ENCODE assay signal across 17 cellular contexts in the genomic region with DNA sequence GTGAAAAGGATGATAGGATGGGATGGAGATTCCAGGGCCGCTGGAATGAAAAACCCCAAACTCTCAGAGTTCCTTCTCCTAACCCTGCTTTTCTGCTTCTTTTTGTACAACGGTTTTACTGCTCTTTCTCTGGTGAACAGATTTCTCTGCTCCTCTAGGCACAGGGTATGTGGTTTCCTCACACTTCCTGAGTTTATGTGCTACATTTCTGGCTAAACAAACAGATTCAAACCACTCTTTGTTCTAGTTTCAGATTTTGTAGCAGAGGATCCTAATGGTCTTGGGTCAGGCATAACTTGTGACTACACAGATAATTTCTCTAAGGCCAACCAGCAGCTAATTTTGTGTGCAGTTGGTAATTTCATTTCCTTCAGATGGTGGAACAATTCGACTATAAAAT. TPM values are rescaled to one million over a fixed set of nuclear protein-coding genes. Genes with fewer than 3 reads are reported as not detected.
DNase-seq lines count a peak whose midpoint lies in the region; ATAC-seq and TF ChIP-seq lines count a peak whose summit lies in the region.
"Had no signal": no experiment of that assay in that cellular context is flagged by ENCODE, and none has a peak within 500 bp of the region (broad histone marks: within the 10 kb centered on the region; RNA-seq: fewer than 3 reads in every experiment).

No MANE protein-coding gene starts in this region.

- TF ChIP-seq POLR2A in tibial nerve (IDR thresholded peaks at IDR 0.05) = no peak

- 7% methylated on average over 3 of the region's 3 CpGs for WGBS in thymus
- 45 to 49% methylated on average over 3 of the region's 3 CpGs for WGBS in tibial nerve, 2 donors

- peaks cover 17% of the 10 kb centered on the region for H3K4me1 Mint-ChIP-seq in activated naive CD4-positive, alpha-beta T cell treated with anti-CD3 and anti-CD28 coated beads, Interleukin-2, amount 10 ng/mL, durations not matched to agents 7 days and 5 days
- H3K4me1 Mint-ChIP-seq in WTC11 = no peaks in the 10 kb centered on the region
- H3K4me1 Mint-ChIP-seq: memory B cell had no signal

- H3K4me3 ChIP-seq in thymus (ENCODE audit: low read length) (no peak overlapping the region), tibial nerve (no peak overlapping the region)
- H3K4me3 ChIP-seq: uterus had no signal

- no peak for TF ChIP-seq CTCF in WTC11 (IDR thresholded peaks at IDR 0.05)
- TF ChIP-seq CTCF in tibial nerve (IDR thresholded peaks at IDR 0.05) = no peak

- no peaks in the 10 kb centered on the region for H3K9me3 Mint-ChIP-seq in activated naive CD4-positive, alpha-beta T cell treated with anti-CD3 and anti-CD28 coated beads, Interleukin-2, amount 10 ng/mL, durations not matched to agents 7 days and 5 days
- no peaks in the 10 kb centered on the region for H3K9me3 Mint-ChIP-seq in WTC11
- H3K9me3 Mint-ChIP-seq: memory B cell had no signal

- peak overlapping the region; percentile 28 for H3K27ac Mint-ChIP-seq in activated naive CD4-positive, alpha-beta T cell treated with anti-CD3 and anti-CD28 coated beads, Interleukin-2, amount 10 ng/mL, durations not matched to agents 7 days and 5 days
- H3K27ac Mint-ChIP-seq in WTC11 = no peak overlapping the region
- H3K27ac Mint-ChIP-seq: memory B cell had no signal

- no peak for ATAC-seq in WTC11
- ATAC-seq: PC-3 had no signal

- H3K4me1 ChIP-seq in thymus (ENCODE audit: control insufficient read depth, insufficient read depth, low read length) = no peaks in the 10 kb centered on the region
- peaks cover 0 to 4% (median 0%) of the 10 kb centered on the region in 4 donors for H3K4me1 ChIP-seq in tibial nerve
- H3K4me1 ChIP-seq: uterus had no signal

- H3K27ac ChIP-seq in thymus (ENCODE audit: low read depth) = peak overlapping the region; percentile 56
- no peak overlapping the region for H3K27ac ChIP-seq in tibial nerve
- H3K27ac ChIP-seq: uterus had no signal

- H3K27me3 Mint-ChIP-seq in activated naive CD4-positive, alpha-beta T cell treated with anti-CD3 and anti-CD28 coated beads, Interleukin-2, amount 10 ng/mL, durations not matched to agents 7 days and 5 days = peaks cover 5% of the 10 kb centered on the region
- no peaks in the 10 kb centered on the region; the same call in 1 of the 2 replicates for H3K27me3 Mint-ChIP-seq in WTC11 (ENCODE audit: low read depth)

- TF ChIP-seq EP300 in tibial nerve (IDR thresholded peaks at IDR 0.05) = no peak

- no peak for DNase-seq in activated naive CD4-positive, alpha-beta T cell treated with anti-CD3 and anti-CD28 coated beads, Interleukin-2, amount 10 ng/mL, durations not matched to agents 7 days and 5 days
- no peak for DNase-seq in activated naive CD4-positive, alpha-beta T cell treated with Interleukin-2 at 50 U/mL for 16 hours
- DNase-seq in M059J (ENCODE audit: low read depth) = peak; percentile 31
- peak; percentile 58 for DNase-seq in fibroblast of peridontal ligament (ENCODE audit: extremely low read depth)
- no peak for DNase-seq in WTC11 (ENCODE audit: low spot score)
- DNase-seq in tibial nerve (ENCODE audit: low spot score in 2 of 2) = no peak
- DNase-seq in NCI-H2081 treated with DMSO at 0.1 percent for 48 hours (lab: John Stamatoyannopoulos, UW) = no peak
- DNase-seq: activated CD4-positive, alpha-beta T cell treated with anti-CD3 and anti-CD28 coated beads for 1 hour; COR-L47; GDM1; H7; NCI-H1436; NCI-H446; PC-3; uterus had no signal

- no peaks in the 10 kb centered on the region for H3K36me3 ChIP-seq in thymus (ENCODE audit: control insufficient read depth, insufficient read depth)
- no peaks in the 10 kb centered on the region for H3K36me3 ChIP-seq in tibial nerve
- H3K36me3 ChIP-seq: uterus had no signal

- H3K4me3 Mint-ChIP-seq in activated naive CD4-positive, alpha-beta T cell treated with anti-CD3 and anti-CD28 coated beads, Interleukin-2, amount 10 ng/mL, durations not matched to agents 7 days and 5 days = no peak overlapping the region
- H3K4me3 Mint-ChIP-seq in WTC11 = no peak overlapping the region
- H3K4me3 Mint-ChIP-seq: memory B cell had no signal

- H3K36me3 Mint-ChIP-seq in activated naive CD4-positive, alpha-beta T cell treated with anti-CD3 and anti-CD28 coated beads, Interleukin-2, amount 10 ng/mL, durations not matched to agents 7 days and 5 days = no peaks in the 10 kb centered on the region
- no peaks in the 10 kb centered on the region for H3K36me3 Mint-ChIP-seq in WTC11
- H3K36me3 Mint-ChIP-seq: memory B cell had no signal

- H3K27me3 ChIP-seq in thymus (ENCODE audit: control insufficient read depth, insufficient read depth) = no peaks in the 10 kb centered on the region
- no peaks in the 10 kb centered on the region for H3K27me3 ChIP-seq in tibial nerve
- H3K27me3 ChIP-seq: uterus had no signal

- POLR2A ChIA-PET in WTC11 (lab: Charles Lee) = no interaction called here

- CTCF ChIA-PET in activated naive CD4-positive, alpha-beta T cell treated with anti-CD3 and anti-CD28 coated beads, Interleukin-2, amount 10 ng/mL, durations not matched to agents 7 days and 5 days (lab: Charles Lee) = no interaction called here
- CTCF ChIA-PET in WTC11 (lab: Charles Lee) = no interaction called here

- H3K9me3 ChIP-seq in thymus (ENCODE audit: control insufficient read depth) (no peaks in the 10 kb centered on the region), tibial nerve (no peaks in the 10 kb centered on the region)
- H3K9me3 ChIP-seq: uterus had no signal

TF ChIP-seq in WTC11, 78 proteins besides CTCF, POLR2A, EP300 and RAD21 (continues in another document):
- TF ChIP-seq JUN (CRISPR knock-in tag; IDR thresholded peaks at IDR 0.05) (no peak), IRF2 (CRISPR knock-in tag; IDR thresholded peaks at IDR 0.05; ENCODE audit: borderline replicate concordance, low read depth) (no peak), ZNF671 (CRISPR knock-in tag; IDR thresholded peaks at IDR 0.05) (no peak), NR1H2 (CRISPR knock-in tag; IDR thresholded peaks at IDR 0.05) (no peak), HMGA2 (CRISPR knock-in tag; IDR thresholded peaks at IDR 0.05) (no peak), ZNF138 (CRISPR knock-in tag; conservative IDR thresholded peaks at IDR 0.05) (no peak), GTF2I (CRISPR knock-in tag; conservative IDR thresholded peaks at IDR 0.05) (no peak)
- TF ChIP-seq, protein P1, sequence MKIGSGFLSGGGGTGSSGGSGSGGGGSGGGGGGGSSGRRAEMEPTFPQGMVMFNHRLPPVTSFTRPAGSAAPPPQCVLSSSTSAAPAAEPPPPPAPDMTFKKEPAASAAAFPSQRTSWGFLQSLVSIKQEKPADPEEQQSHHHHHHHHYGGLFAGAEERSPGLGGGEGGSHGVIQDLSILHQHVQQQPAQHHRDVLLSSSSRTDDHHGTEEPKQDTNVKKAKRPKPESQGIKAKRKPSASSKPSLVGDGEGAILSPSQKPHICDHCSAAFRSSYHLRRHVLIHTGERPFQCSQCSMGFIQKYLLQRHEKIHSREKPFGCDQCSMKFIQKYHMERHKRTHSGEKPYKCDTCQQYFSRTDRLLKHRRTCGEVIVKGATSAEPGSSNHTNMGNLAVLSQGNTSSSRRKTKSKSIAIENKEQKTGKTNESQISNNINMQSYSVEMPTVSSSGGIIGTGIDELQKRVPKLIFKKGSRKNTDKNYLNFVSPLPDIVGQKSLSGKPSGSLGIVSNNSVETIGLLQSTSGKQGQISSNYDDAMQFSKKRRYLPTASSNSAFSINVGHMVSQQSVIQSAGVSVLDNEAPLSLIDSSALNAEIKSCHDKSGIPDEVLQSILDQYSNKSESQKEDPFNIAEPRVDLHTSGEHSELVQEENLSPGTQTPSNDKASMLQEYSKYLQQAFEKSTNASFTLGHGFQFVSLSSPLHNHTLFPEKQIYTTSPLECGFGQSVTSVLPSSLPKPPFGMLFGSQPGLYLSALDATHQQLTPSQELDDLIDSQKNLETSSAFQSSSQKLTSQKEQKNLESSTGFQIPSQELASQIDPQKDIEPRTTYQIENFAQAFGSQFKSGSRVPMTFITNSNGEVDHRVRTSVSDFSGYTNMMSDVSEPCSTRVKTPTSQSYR (CRISPR knock-in tag; IDR thresholded peaks at IDR 0.05) = no peak
- TF ChIP-seq, protein P2, sequence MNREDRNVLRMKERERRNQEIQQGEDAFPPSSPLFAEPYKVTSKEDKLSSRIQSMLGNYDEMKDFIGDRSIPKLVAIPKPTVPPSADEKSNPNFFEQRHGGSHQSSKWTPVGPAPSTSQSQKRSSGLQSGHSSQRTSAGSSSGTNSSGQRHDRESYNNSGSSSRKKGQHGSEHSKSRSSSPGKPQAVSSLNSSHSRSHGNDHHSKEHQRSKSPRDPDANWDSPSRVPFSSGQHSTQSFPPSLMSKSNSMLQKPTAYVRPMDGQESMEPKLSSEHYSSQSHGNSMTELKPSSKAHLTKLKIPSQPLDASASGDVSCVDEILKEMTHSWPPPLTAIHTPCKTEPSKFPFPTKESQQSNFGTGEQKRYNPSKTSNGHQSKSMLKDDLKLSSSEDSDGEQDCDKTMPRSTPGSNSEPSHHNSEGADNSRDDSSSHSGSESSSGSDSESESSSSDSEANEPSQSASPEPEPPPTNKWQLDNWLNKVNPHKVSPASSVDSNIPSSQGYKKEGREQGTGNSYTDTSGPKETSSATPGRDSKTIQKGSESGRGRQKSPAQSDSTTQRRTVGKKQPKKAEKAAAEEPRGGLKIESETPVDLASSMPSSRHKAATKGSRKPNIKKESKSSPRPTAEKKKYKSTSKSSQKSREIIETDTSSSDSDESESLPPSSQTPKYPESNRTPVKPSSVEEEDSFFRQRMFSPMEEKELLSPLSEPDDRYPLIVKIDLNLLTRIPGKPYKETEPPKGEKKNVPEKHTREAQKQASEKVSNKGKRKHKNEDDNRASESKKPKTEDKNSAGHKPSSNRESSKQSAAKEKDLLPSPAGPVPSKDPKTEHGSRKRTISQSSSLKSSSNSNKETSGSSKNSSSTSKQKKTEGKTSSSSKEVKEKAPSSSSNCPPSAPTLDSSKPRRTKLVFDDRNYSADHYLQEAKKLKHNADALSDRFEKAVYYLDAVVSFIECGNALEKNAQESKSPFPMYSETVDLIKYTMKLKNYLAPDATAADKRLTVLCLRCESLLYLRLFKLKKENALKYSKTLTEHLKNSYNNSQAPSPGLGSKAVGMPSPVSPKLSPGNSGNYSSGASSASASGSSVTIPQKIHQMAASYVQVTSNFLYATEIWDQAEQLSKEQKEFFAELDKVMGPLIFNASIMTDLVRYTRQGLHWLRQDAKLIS (CRISPR knock-in tag; IDR thresholded peaks at IDR 0.05; ENCODE audit: borderline replicate concordance) = no peak

RNA-seq across cellular contexts. Expression of a gene that starts 52.6 kb away (rescaled TPM):
- 191 and 231 TPM in 2 replicates for total RNA-seq in M059J (2014; rRNA removed; shearing (Covaris generic))
- polyA plus RNA-seq in thymus = 178 TPM
- total RNA-seq in WTC11 (2021) (123 to 132 TPM (median 125 TPM) in 3 replicates), tibial nerve (10 to 100 TPM; 36.4 to 63.0 (median 46.6) TPM)

RNA-seq across cellular contexts. Expression of a gene that starts 59.9 kb away (rescaled TPM):
- not detected in 2 replicates for total RNA-seq in M059J (2014; rRNA removed; shearing (Covaris generic))
- 1.6 TPM for polyA plus RNA-seq in thymus
- total RNA-seq in WTC11 (2021) (0.66 to 2.0 TPM (median 1.5 TPM) in 3 replicates), tibial nerve (10 to 100 TPM in 1 of 4 donors, 1 to 10 TPM in 2, under 1 TPM in 1; 0.30 to 16.2 (median 9.0) TPM)
- total RNA-seq: PC-3, uterus had no signal

Comparison
In these comparisons a context has a peak if more than half of its experiments do, and no peak if none do; other contexts are left out.
1. DNase-seq: peak in M059J (single experiment) and fibroblast of peridontal ligament (single experiment); none in activated naive CD4-positive, alpha-beta T cell treated with anti-CD3 and anti-CD28 coated beads, Interleukin-2, amount 10 ng/mL, durations not matched to agents 7 days and 5 days (single experiment), activated naive CD4-positive, alpha-beta T cell treated with Interleukin-2 at 50 U/mL for 16 hours (single experiment), WTC11 (single experiment), tibial nerve (0 of 2) and NCI-H2081 treated with DMSO at 0.1 percent for 48 hours (single experiment).